Comparison of ENCODE assay signal across 19 cellular contexts in genomic region chr4:94131212-94131611, GRCh38.
"Had no signal": no experiment of that assay in that cellular context is flagged by ENCODE, and none has a peak within 500 bp of the region (broad histone marks: within the 10 kb centered on the region; RNA-seq: fewer than 3 reads in every experiment).

No MANE protein-coding gene starts in this region.

- ATAC-seq: activated T-helper 17 cell treated with anti-CD3 and anti-CD28 coated beads, Interleukin-2, amount 50 U/mL, for 72 hours; gastroesophageal sphincter; natural killer cell treated with Interleukin-12 subunit alpha and Interleukin-12 subunit beta and Interleukin-15 and Interleukin-18, amount 100 ng/mL, for 72 hours; psoas muscle; right cardiac atrium; T-helper 17 cell had no signal

- DNase-seq: activated CD4-positive, alpha-beta T cell treated with anti-CD3 and anti-CD28 coated beads for 1 hour; activated CD4-positive, alpha-beta T cell treated with anti-CD3 and anti-CD28 coated beads, Interleukin-2, amount 50 U/mL, for 1 hour; activated T-cell treated with anti-CD3 and anti-CD28 coated beads, Interleukin-2, amount 50 U/mL, for 24 hours; adrenal gland; colonic mucosa; endodermal cell; head of caudate nucleus; hypothalamus; midbrain; ovary; psoas muscle; right cardiac atrium; stimulated activated CD4-positive, alpha-beta T cell treated with anti-CD3 and anti-CD28 coated beads, Interleukin-12 subunit alpha, Interleukin-12 subunit beta, amount 100 ng/mL, for 4 hours; substantia nigra; T-helper 17 cell; tibial artery had no signal
